Comparison of ENCODE assay signal across 1 cellular context in genomic region chr4:53377319-53378170, GRCh38.
A peak's percentile ranks its signal among the peaks of the same experiment; 100 is the strongest.
TF ChIP-seq lines count a peak whose summit lies in the region.

FIP1L1 (plus strand) TSS chr4:53377641; CDS start chr4:53377839, 198 bp downstream.

TF ChIP-seq in H1, 55 proteins besides CTCF, POLR2A, EP300 and RAD21 (continued from another document):
- TF ChIP-seq E2F6 (IDR thresholded peaks at IDR 0.05): peak; percentile 85
- TF ChIP-seq SP4 (IDR thresholded peaks at IDR 0.05; ENCODE audit: low read length): peak; percentile 35; the same call in 1 of the 2 replicates
- TF ChIP-seq SIRT6 (IDR thresholded peaks at IDR 0.05; ENCODE audit: low read length): no peak
- TF ChIP-seq SIN3A (conservative IDR thresholded peaks at IDR 0.05 in 1 of 2, IDR thresholded peaks at IDR 0.05 in 1 of 2; ENCODE audit: low read depth in 1 of 2, low read length in 2 of 2): peak in 1 of 2 experiments; percentile 35; a peak in 1 of 4 replicates
- TF ChIP-seq ATF2 (IDR thresholded peaks at IDR 0.05; ENCODE audit: low read length): no peak
- peak; percentile 81 for TF ChIP-seq POLR2AphosphoS5 (IDR thresholded peaks at IDR 0.05; ENCODE audit: low read depth, low read length)
- no peak for TF ChIP-seq HDAC6 (IDR thresholded peaks at IDR 0.05; ENCODE audit: low read depth, low read length)
- no peak for TF ChIP-seq TEAD4 (IDR thresholded peaks at IDR 0.05; ENCODE audit: low read depth, low read length)
- TF ChIP-seq BCL11A (IDR thresholded peaks at IDR 0.05; ENCODE audit: low read depth in 2 of 2, low read length in 2 of 2): no peak
- TF ChIP-seq JUN (IDR thresholded peaks at IDR 0.05; ENCODE audit: low read depth, low read length): no peak
- TF ChIP-seq TCF12 (IDR thresholded peaks at IDR 0.05; ENCODE audit: low read depth, low read length): no peak
- TF ChIP-seq TAF1 (IDR thresholded peaks at IDR 0.05; ENCODE audit: low read depth, low read length): peak; percentile 82
- no peak for TF ChIP-seq CBX5 (IDR thresholded peaks at IDR 0.05; ENCODE audit: low read depth, low read length)
- TF ChIP-seq RXRA (IDR thresholded peaks at IDR 0.05; ENCODE audit: insufficient read depth, low read depth, low read length): no peak
- TF ChIP-seq CHD7 (IDR thresholded peaks at IDR 0.05; ENCODE audit: insufficient replicate concordance, low read length): no peak
- TF ChIP-seq TAF7 (optimal IDR thresholded peaks at IDR 0.05; ENCODE audit: borderline replicate concordance, low read depth, low read length): no peak
- TF ChIP-seq RBBP5 (IDR thresholded peaks at IDR 0.05; ENCODE audit: borderline replicate concordance, low read depth, low read length): peak; percentile 97
- TF ChIP-seq ZNF274 (IDR thresholded peaks at IDR 0.05; ENCODE audit: borderline replicate concordance, extremely low read depth, low read length): no peak
- no peak for TF ChIP-seq KDM5A (IDR thresholded peaks at IDR 0.05; ENCODE audit: low read length)
- no peak for TF ChIP-seq BRCA1 (IDR thresholded peaks at IDR 0.05; ENCODE audit: low read depth, low read length)
- no peak for TF ChIP-seq HDAC2 (IDR thresholded peaks at IDR 0.05; ENCODE audit: borderline replicate concordance in 1 of 2, low read depth in 2 of 2, low read length in 2 of 2)
- TF ChIP-seq USF2 (IDR thresholded peaks at IDR 0.05; ENCODE audit: low read length): no peak
- peak; percentile 91 for TF ChIP-seq PHF8 (conservative IDR thresholded peaks at IDR 0.05; ENCODE audit: low read depth, low read length)
